In the genomic region with DNA sequence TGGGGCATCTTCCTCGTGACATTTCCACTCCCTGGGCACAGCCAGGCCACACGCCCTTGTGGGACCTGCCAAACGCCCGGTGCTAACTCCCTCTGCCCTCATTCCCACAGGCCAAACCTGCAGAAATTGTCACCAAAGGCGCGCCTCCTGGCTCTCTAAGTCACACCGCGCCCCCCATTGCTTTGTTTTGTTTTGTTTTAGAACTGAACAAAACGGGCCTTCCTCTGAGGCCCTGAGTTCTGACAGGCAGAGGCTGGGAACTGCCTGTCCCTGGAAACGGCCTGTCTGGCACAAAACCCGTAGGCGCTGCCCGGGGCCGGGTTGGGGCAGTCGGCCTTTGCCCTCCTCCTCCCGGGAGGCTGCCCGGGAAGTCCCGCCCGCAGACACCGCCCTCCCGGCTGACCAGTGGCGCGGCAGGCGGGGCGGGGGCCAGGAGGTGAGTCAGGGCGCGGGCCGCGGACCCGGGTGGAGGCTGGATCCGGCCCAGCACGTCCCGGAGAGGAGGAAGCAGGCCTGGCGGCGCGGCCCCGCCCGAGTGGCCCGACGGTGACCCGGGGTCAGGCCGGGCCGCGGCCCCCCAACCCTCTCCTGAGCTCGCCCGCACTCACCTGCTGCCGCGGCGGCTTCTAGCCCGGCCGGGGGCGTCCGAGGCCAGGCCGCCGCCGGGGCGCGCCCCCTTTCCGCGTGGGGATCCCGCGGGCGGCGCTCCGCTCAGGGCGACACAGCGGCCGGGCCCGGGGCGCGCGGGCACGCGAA, we compare ENCODE assay signal across 8 cellular contexts. TPM values are rescaled to one million over a fixed set of nuclear protein-coding genes. Genes with fewer than 3 reads are reported as not detected.
A peak's percentile ranks its signal among the peaks of the same experiment; 100 is the strongest.
DNase-seq lines count a peak whose midpoint lies in the region; ATAC-seq and TF ChIP-seq lines count a peak whose summit lies in the region.

No MANE protein-coding gene starts in this region.

- H3K36me3 Mint-ChIP-seq in naive B cell, result peaks cover 9 to 13% of the 10 kb centered on the region in 2 donors

- H3K36me3 ChIP-seq in OCI-LY1 (ENCODE audit: insufficient read depth, low read length) (peaks cover 27% of the 10 kb centered on the region), tibial artery (peaks cover 26 to 28% (median 27%) of the 10 kb centered on the region in 3 donors)

- DNase-seq in NCI-H748 (lab: John Stamatoyannopoulos, UW; ENCODE audit: unreplicated experiment), result peak; percentile 41
- no peak for DNase-seq in NCI-H748 treated with DMSO at 0.1 percent for 48 hours (lab: John Stamatoyannopoulos, UW)
- DNase-seq in activated gamma-delta T cell treated with Interleukin-2 at 50 U/mL for 16 hours, result peak; percentile 51
- DNase-seq in fibroblast of pulmonary artery (ENCODE audit: low read depth), result peak; percentile 68
- DNase-seq in naive B cell, result peak; percentile 51
- DNase-seq in tibial artery, result peak; percentile 97 to 99

- H3K4me3 ChIP-seq in OCI-LY1 (ENCODE audit: low read depth, low read length, poor library complexity, severe bottlenecking), result peak overlapping the region; percentile 89
- peak overlapping the region; percentile 58 for H3K4me3 ChIP-seq in fibroblast of pulmonary artery (replicated peaks; ENCODE audit: low read depth, low read length)
- peak overlapping the region; percentile 68 to 76 for H3K4me3 ChIP-seq in tibial artery

- no peaks in the 10 kb centered on the region for H3F3A ChIP-seq in OCI-LY1 (ENCODE audit: insufficient read depth, low read length)

- no peak for TF ChIP-seq CTCF in OCI-LY1 (IDR thresholded peaks at IDR 0.05; ENCODE audit: low read length)
- TF ChIP-seq CTCF in fibroblast of pulmonary artery (IDR thresholded peaks at IDR 0.05; ENCODE audit: low read length, missing control alignments), result no peak
- TF ChIP-seq CTCF in tibial artery (IDR thresholded peaks at IDR 0.05), result peak in 1 of 2 experiments; percentile 19

- peaks cover under 1% of the 10 kb centered on the region; the same call in 1 of the 2 replicates for H3K27me3 ChIP-seq in OCI-LY1 (ENCODE audit: insufficient read depth, low read length)
- no peaks in the 10 kb centered on the region for H3K27me3 ChIP-seq in tibial artery

- H3K9me3 ChIP-seq in OCI-LY1 (ENCODE audit: low read length), result no peaks in the 10 kb centered on the region
- H3K9me3 ChIP-seq in tibial artery, result no peaks in the 10 kb centered on the region

- H3K27ac Mint-ChIP-seq in naive B cell, result peak overlapping the region; percentile 78 to 99 (median 97)

- intact Hi-C loops in tibial artery (cut with DNase I; ENCODE audit: low total_unique reads), result no loop called here

- H3K79me2 ChIP-seq in OCI-LY1 (ENCODE audit: insufficient read depth, low read length), result no peaks in the 10 kb centered on the region

- peaks cover 64 to 79% (median 65%) of the 10 kb centered on the region in 3 donors for H3K4me1 Mint-ChIP-seq in naive B cell

- H3K27ac ChIP-seq in OCI-LY1 (ENCODE audit: low read depth, low read length, poor library complexity, severe bottlenecking), result peak overlapping the region; percentile 70
- H3K27ac ChIP-seq in tibial artery, result peak overlapping the region; percentile 96 to 98

- peak overlapping the region; percentile 94 to 100 (median 99) for H3K4me3 Mint-ChIP-seq in naive B cell

- no peaks in the 10 kb centered on the region for H4K20me1 ChIP-seq in OCI-LY1 (ENCODE audit: insufficient read depth, low read length)

- H2AFZ ChIP-seq in OCI-LY1 (ENCODE audit: low read length), result no peak overlapping the region

- peaks cover 51% of the 10 kb centered on the region for H3K4me1 ChIP-seq in OCI-LY1 (ENCODE audit: insufficient read depth, low read length, severe bottlenecking)
- H3K4me1 ChIP-seq in tibial artery, result peaks cover 3 to 51% (median 34%) of the 10 kb centered on the region in 4 donors

- H3K9me2 ChIP-seq in OCI-LY1 (ENCODE audit: low read depth, low read length), result no peaks in the 10 kb centered on the region

- H3K9me3 Mint-ChIP-seq in naive B cell, result no peaks in the 10 kb centered on the region

- H3K9ac ChIP-seq in OCI-LY1 (ENCODE audit: low read length), result peak overlapping the region; percentile 85

- no peaks in the 10 kb centered on the region for H3K27me3 Mint-ChIP-seq in naive B cell

- ATAC-seq in HG02763 (IDR thresholded peaks at IDR 0.05; ENCODE audit: unreplicated experiment), result peak; percentile 35
- peak; percentile 2 to 8 for ATAC-seq in naive B cell (ENCODE audit: low read depth in 2 of 2)

- H3K4me2 ChIP-seq in OCI-LY1 (ENCODE audit: low read length), result peak overlapping the region; percentile 92

RNA-seq across cellular contexts. Expression of a gene that starts 0.5 kb away (rescaled TPM):
- polyA plus RNA-seq in naive B cell (ENCODE audit: low read depth in 6 of 6), result 100 to 1,000 TPM; 146 to 327 (median 208) TPM

RNA-seq across cellular contexts. Expression of a gene that starts 38.6 kb away (rescaled TPM):
- 10 to 100 TPM; 10.6 to 15.7 (median 12.7) TPM for polyA plus RNA-seq in naive B cell (ENCODE audit: low read depth in 6 of 6)

RNA-seq across cellular contexts. Expression of a gene that starts 49.6 kb away (rescaled TPM):
- polyA plus RNA-seq in naive B cell (ENCODE audit: low read depth in 6 of 6), result 10 to 100 TPM; 21.2 to 41.2 (median 33.3) TPM

RNA-seq across cellular contexts. Expression of a gene that starts 54.6 kb away (rescaled TPM):
- polyA plus RNA-seq in naive B cell (ENCODE audit: low read depth in 6 of 6), result 10 to 100 TPM in 3 of 6 donors, 1 to 10 TPM in 3; 8.2 to 12.1 (median 9.7) TPM
